In genomic region chr1:166489670-166490436, GRCh38 we compare ENCODE assay signal across 9 cellular contexts.
DNase-seq lines count a peak whose midpoint lies in the region; ATAC-seq and TF ChIP-seq lines count a peak whose summit lies in the region.
"Had no signal": no experiment of that assay in that cellular context is flagged by ENCODE, and none has a peak within 500 bp of the region (broad histone marks: within the 10 kb centered on the region; RNA-seq: fewer than 3 reads in every experiment).

No MANE protein-coding gene starts in this region.

- no peaks in the 10 kb centered on the region for H3K79me2 ChIP-seq in DOHH2 (ENCODE audit: control insufficient read depth, low read length)

- peak overlapping the region; percentile 56 for H3K4me2 ChIP-seq in DOHH2 (ENCODE audit: low read length)

- H3K9me3 ChIP-seq in DOHH2 (ENCODE audit: control insufficient read depth, insufficient read depth, low read length) = no peaks in the 10 kb centered on the region
- no peaks in the 10 kb centered on the region for H3K9me3 ChIP-seq in adipocyte (ENCODE audit: control insufficient read depth, low read length)
- no peaks in the 10 kb centered on the region for H3K9me3 ChIP-seq in naive thymus-derived CD4-positive, alpha-beta T cell (ENCODE audit: control insufficient read depth in 2 of 3, low read length in 3 of 3)
- H3K9me3 ChIP-seq in upper lobe of left lung = no peaks in the 10 kb centered on the region
- H3K9me3 ChIP-seq: uterus had no signal

- peaks cover 0 to 4% (median 0%) of the 10 kb centered on the region in 5 donors for H3K36me3 Mint-ChIP-seq in naive thymus-derived CD4-positive, alpha-beta T cell

- no peaks in the 10 kb centered on the region for H3K9me2 ChIP-seq in DOHH2 (replicated peaks; ENCODE audit: control insufficient read depth, low read length)

- 48 to 58% methylated on average over 17 of the region's 17 CpGs for WGBS in upper lobe of left lung, 2 donors

- H3K27ac ChIP-seq in DOHH2 (ENCODE audit: low read depth, low read length) = no peak overlapping the region
- peak overlapping the region; percentile 17; the same call in 1 of the 2 replicates for H3K27ac ChIP-seq in HL-60 (replicated peaks)
- peak overlapping the region; percentile 81 for H3K27ac ChIP-seq in naive thymus-derived CD4-positive, alpha-beta T cell (ENCODE audit: low read depth, low read length)
- H3K27ac ChIP-seq in upper lobe of left lung = peak overlapping the region; percentile 61 to 77 (median 72)

- peaks cover 0 to 20% (median 0%) of the 10 kb centered on the region in 7 donors for H3K4me1 Mint-ChIP-seq in naive thymus-derived CD4-positive, alpha-beta T cell

- H3K36me3 ChIP-seq in DOHH2 (ENCODE audit: control insufficient read depth, low read length) (no peaks in the 10 kb centered on the region), adipocyte (ENCODE audit: control insufficient read depth, insufficient read depth, low read length, severe bottlenecking) (no peaks in the 10 kb centered on the region), upper lobe of left lung (no peaks in the 10 kb centered on the region)
- H3K36me3 ChIP-seq in naive thymus-derived CD4-positive, alpha-beta T cell (ENCODE audit: control insufficient read depth in 2 of 3, insufficient read depth in 3 of 3, low read length in 3 of 3) = no peaks in the 10 kb centered on the region
- H3K36me3 ChIP-seq: uterus had no signal

- ATAC-seq in GM21390 (IDR thresholded peaks at IDR 0.05; ENCODE audit: unreplicated experiment) (peak; percentile 87), upper lobe of left lung (ENCODE audit: low FRiP score in 2 of 2) (peak; percentile 62 to 77)
- ATAC-seq in naive thymus-derived CD4-positive, alpha-beta T cell = peak; percentile 83

- H3K4me3 Mint-ChIP-seq in naive thymus-derived CD4-positive, alpha-beta T cell = no peak overlapping the region

- intact Hi-C loops in naive thymus-derived CD4-positive, alpha-beta T cell (cut with micrococcal nuclease) = loop anchor here (1.0 to 10.0 kb wide), 7 partner anchors 325 to 1098 kb away; partner anchors contain the start of genes FAM78B (in 1 of the 2), POGK (in 1 of the 2), TADA1 (in 1 of the 2) and TMCO1 (in 1 of the 2)

- no peak for TF ChIP-seq CTCF in DOHH2 (IDR thresholded peaks at IDR 0.05; ENCODE audit: low read depth, low read length, poor library complexity, severe bottlenecking)
- no peak for TF ChIP-seq CTCF in HL-60 (IDR thresholded peaks at IDR 0.05; ENCODE audit: insufficient read depth, low read length)
- no peak for TF ChIP-seq CTCF in upper lobe of left lung (IDR thresholded peaks at IDR 0.05)

- no peaks in the 10 kb centered on the region for H3F3A ChIP-seq in DOHH2 (ENCODE audit: control insufficient read depth, insufficient read depth)

- H3K27me3 ChIP-seq in DOHH2 (ENCODE audit: control insufficient read depth, low read length) (peaks cover 5% of the 10 kb centered on the region; the same call in 1 of the 2 replicates), HL-60 (ENCODE audit: insufficient read depth, poor library complexity, severe bottlenecking) (peaks cover 2% of the 10 kb centered on the region), adipocyte (replicated peaks; ENCODE audit: control insufficient read depth, insufficient read depth, low read length) (no peaks in the 10 kb centered on the region), upper lobe of left lung (no peaks in the 10 kb centered on the region)
- H3K27me3 ChIP-seq in naive thymus-derived CD4-positive, alpha-beta T cell (ENCODE audit: control insufficient read depth in 2 of 2, insufficient read depth in 2 of 2, low read length in 2 of 2) = no peaks in the 10 kb centered on the region
- H3K27me3 ChIP-seq: uterus had no signal

- no peak for TF ChIP-seq EP300 in upper lobe of left lung (IDR thresholded peaks at IDR 0.05)

- TF ChIP-seq POLR2A in upper lobe of left lung (IDR thresholded peaks at IDR 0.05) = no peak

- peaks cover 0 to 6% (median 0%) of the 10 kb centered on the region in 11 donors for H3K9me3 Mint-ChIP-seq in naive thymus-derived CD4-positive, alpha-beta T cell

- H3K4me1 ChIP-seq in DOHH2 (ENCODE audit: control insufficient read depth, low read length) (peaks cover 7% of the 10 kb centered on the region), adipocyte (ENCODE audit: control insufficient read depth, insufficient read depth, low read length) (peaks cover 5% of the 10 kb centered on the region), upper lobe of left lung (no peaks in the 10 kb centered on the region)
- H3K4me1 ChIP-seq in naive thymus-derived CD4-positive, alpha-beta T cell (ENCODE audit: control insufficient read depth in 2 of 2, insufficient read depth in 2 of 2, low read length in 2 of 2) = peaks cover 15 to 17% of the 10 kb centered on the region in 2 donors
- H3K4me1 ChIP-seq: uterus had no signal

- no peaks in the 10 kb centered on the region for H4K20me1 ChIP-seq in DOHH2 (ENCODE audit: control insufficient read depth, insufficient read depth, low read depth, low read length)

- DNase-seq in HL-60 (ENCODE audit: low read depth in 1 of 2, low spot score in 1 of 2) (peak; percentile 45 to 49), SKM-1 treated with dmso at 0.1 percent for 144 hours (lab: John Stamatoyannopoulos, UW; ENCODE audit: unreplicated experiment) (peak; percentile 63), adipocyte (ENCODE audit: low read depth) (no peak), upper lobe of left lung (peak in 1 of 2 donors; percentile 31), cerebellum (ENCODE audit: low spot score) (no peak)
- DNase-seq in naive thymus-derived CD4-positive, alpha-beta T cell = peak; percentile 29 to 69 (median 61)

- POLR2A ChIA-PET in naive thymus-derived CD4-positive, alpha-beta T cell (lab: Charles Lee) = interaction anchor here (0.7 to 1.8 kb wide), 3 partner anchors 10 to 859 kb away, joined by 3 to 6 read pairs (median 3); partner anchors contain the start of gene MGST3

- peaks cover 0 to 2% (median 0%) of the 10 kb centered on the region in 5 donors for H3K27me3 Mint-ChIP-seq in naive thymus-derived CD4-positive, alpha-beta T cell

- H3K27ac Mint-ChIP-seq in naive thymus-derived CD4-positive, alpha-beta T cell = no peak overlapping the region

- peak overlapping the region; percentile 64 for H3K9ac ChIP-seq in adipocyte (ENCODE audit: low read length)

- CTCF ChIA-PET in naive thymus-derived CD4-positive, alpha-beta T cell (lab: Charles Lee) = interaction anchor here (3.7 kb wide), 1 partner anchor 11 kb away, joined by 24 read pairs; no protein-coding TSS in a partner anchor

- H3K4me3 ChIP-seq in DOHH2 (ENCODE audit: low read length) (peak overlapping the region; percentile 52), HL-60 (replicated peaks; ENCODE audit: insufficient read depth, low read length) (peak overlapping the region; percentile 43), adipocyte (ENCODE audit: low read length) (peak overlapping the region; percentile 78), upper lobe of left lung (peak overlapping the region; percentile 7 to 48 (median 36))
- H3K4me3 ChIP-seq in naive thymus-derived CD4-positive, alpha-beta T cell (ENCODE audit: low read length) = peak overlapping the region; percentile 92

Comparison
In these comparisons a context has a peak if more than half of its experiments do, and no peak if none do; other contexts are left out.
1. H3K4me3 ChIP-seq: peak in every context shown above with its lines; median percentile 92 in naive thymus-derived CD4-positive, alpha-beta T cell; 78 in adipocyte; 52 in DOHH2; 43 in HL-60; 36 in upper lobe of left lung.
2. DNase-seq: peak in HL-60 (2 of 2), SKM-1 treated with dmso at 0.1 percent for 144 hours (single experiment) and naive thymus-derived CD4-positive, alpha-beta T cell (9 of 9); none in adipocyte (single experiment) and cerebellum (single experiment).
3. Peak in every context shown above with its lines, with median percentiles within 50 percentile points of each other: ATAC-seq.